16 cellular contexts compared by ENCODE assay signal in genomic region chr12:28096649-28097048, GRCh38.
"Had no signal": no experiment of that assay in that cellular context is flagged by ENCODE, and none has a peak within 500 bp of the region (broad histone marks: within the 10 kb centered on the region; RNA-seq: fewer than 3 reads in every experiment).

No MANE protein-coding gene starts in this region.

- ATAC-seq: left lobe of liver; psoas muscle; right cardiac atrium; stimulated activated effector memory CD8-positive, alpha-beta T cell treated with anti-CD3 and anti-CD28 coated beads, Interleukin-12 subunit alpha, Interleukin-12 subunit beta, amount 100 ng/mL, for 72 hours had no signal

- DNase-seq: cortex of kidney; effector CD4-positive, alpha-beta T cell; nephron progenitor cell; nucleus accumbens; posterior cingulate gyrus; psoas muscle; right cardiac atrium; sigmoid colon; stimulated activated CD4-positive, alpha-beta T cell treated with anti-CD3 and anti-CD28 coated beads, Interleukin-2, amount 100 ng/mL, for 24 hours; stimulated activated CD4-positive, alpha-beta T cell treated with anti-CD3 and anti-CD28 coated beads, Interleukin-4, amount 100 ng/mL, for 24 hours; stimulated activated naive CD4-positive, alpha-beta T cell treated with Interleukin-2 at 50 U/mL for 16 hours; stomach; testis; tibial artery had no signal
